1 cellular context compared by ENCODE assay signal in the genomic region with DNA sequence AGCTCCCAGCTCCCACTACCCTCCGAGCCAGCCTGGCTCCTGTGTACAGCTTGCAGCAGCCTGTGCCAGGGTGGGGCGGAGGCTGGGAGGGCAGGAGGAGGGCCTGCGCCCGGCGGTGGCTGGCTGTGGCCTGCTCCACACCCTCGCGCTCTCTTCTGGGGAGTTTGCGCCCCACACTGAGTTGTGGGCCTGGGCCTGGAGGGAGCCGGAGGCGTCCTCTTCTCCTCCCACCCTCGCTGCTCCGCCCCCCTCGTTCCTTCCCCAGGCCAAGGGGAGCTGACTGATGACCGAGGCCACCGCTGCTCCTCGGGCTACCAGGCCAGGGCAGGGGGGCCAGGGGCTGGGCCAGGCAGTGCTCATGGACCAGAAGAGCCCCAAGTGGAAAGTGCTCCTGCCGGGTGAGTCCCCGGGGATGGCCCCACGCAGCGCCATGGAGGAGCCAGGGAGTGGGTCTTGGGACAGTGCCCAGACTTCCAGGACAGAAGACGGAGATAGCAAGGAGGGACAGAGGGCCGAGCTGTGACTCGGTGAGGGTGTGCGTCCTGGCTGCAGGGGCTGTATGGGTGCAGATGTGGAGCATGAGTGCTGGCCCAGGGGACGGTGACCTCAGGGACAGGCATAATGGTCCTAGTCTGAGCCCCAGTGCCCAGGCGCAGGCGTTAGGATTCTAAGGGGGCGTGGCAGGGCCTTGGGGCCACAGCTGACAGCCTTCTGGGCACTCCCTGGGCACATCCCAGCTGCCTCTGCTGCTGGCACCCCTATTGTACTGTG.
TF ChIP-seq lines count a peak whose summit lies in the region.

No MANE protein-coding gene starts in this region.

TF ChIP-seq in K562, 482 proteins besides CTCF, POLR2A, EP300 and RAD21 (continued from another document):
- TF ChIP-seq, protein P1, sequence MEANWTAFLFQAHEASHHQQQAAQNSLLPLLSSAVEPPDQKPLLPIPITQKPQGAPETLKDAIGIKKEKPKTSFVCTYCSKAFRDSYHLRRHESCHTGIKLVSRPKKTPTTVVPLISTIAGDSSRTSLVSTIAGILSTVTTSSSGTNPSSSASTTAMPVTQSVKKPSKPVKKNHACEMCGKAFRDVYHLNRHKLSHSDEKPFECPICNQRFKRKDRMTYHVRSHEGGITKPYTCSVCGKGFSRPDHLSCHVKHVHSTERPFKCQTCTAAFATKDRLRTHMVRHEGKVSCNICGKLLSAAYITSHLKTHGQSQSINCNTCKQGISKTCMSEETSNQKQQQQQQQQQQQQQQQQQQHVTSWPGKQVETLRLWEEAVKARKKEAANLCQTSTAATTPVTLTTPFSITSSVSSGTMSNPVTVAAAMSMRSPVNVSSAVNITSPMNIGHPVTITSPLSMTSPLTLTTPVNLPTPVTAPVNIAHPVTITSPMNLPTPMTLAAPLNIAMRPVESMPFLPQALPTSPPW (CRISPR knock-in tag; IDR thresholded peaks at IDR 0.05): peak; percentile 71
- TF ChIP-seq ZC3H8 (IDR thresholded peaks at IDR 0.05): no peak
- peak; percentile 37 for TF ChIP-seq EGR1 (conservative IDR thresholded peaks at IDR 0.05)
- TF ChIP-seq RBBP5 (IDR thresholded peaks at IDR 0.05; ENCODE audit: borderline replicate concordance, insufficient read depth, low read length, poor library complexity, severe bottlenecking): peak; percentile 53
- TF ChIP-seq PRPF4 (IDR thresholded peaks at IDR 0.05; ENCODE audit: insufficient read depth, low read depth, low read length, poor library complexity, severe bottlenecking): no peak
- TF ChIP-seq MTA2 (IDR thresholded peaks at IDR 0.05; ENCODE audit: low read depth): no peak
- no peak for TF ChIP-seq EWSR1 (IDR thresholded peaks at IDR 0.05; ENCODE audit: borderline replicate concordance, low read depth, partially characterized antibody)
- peak; percentile 11; the same call in 1 of the 2 replicates for TF ChIP-seq MYNN (IDR thresholded peaks at IDR 0.05)
- no peak for TF ChIP-seq MYNN (CRISPR knock-in tag; IDR thresholded peaks at IDR 0.05)
- TF ChIP-seq, protein P2, sequence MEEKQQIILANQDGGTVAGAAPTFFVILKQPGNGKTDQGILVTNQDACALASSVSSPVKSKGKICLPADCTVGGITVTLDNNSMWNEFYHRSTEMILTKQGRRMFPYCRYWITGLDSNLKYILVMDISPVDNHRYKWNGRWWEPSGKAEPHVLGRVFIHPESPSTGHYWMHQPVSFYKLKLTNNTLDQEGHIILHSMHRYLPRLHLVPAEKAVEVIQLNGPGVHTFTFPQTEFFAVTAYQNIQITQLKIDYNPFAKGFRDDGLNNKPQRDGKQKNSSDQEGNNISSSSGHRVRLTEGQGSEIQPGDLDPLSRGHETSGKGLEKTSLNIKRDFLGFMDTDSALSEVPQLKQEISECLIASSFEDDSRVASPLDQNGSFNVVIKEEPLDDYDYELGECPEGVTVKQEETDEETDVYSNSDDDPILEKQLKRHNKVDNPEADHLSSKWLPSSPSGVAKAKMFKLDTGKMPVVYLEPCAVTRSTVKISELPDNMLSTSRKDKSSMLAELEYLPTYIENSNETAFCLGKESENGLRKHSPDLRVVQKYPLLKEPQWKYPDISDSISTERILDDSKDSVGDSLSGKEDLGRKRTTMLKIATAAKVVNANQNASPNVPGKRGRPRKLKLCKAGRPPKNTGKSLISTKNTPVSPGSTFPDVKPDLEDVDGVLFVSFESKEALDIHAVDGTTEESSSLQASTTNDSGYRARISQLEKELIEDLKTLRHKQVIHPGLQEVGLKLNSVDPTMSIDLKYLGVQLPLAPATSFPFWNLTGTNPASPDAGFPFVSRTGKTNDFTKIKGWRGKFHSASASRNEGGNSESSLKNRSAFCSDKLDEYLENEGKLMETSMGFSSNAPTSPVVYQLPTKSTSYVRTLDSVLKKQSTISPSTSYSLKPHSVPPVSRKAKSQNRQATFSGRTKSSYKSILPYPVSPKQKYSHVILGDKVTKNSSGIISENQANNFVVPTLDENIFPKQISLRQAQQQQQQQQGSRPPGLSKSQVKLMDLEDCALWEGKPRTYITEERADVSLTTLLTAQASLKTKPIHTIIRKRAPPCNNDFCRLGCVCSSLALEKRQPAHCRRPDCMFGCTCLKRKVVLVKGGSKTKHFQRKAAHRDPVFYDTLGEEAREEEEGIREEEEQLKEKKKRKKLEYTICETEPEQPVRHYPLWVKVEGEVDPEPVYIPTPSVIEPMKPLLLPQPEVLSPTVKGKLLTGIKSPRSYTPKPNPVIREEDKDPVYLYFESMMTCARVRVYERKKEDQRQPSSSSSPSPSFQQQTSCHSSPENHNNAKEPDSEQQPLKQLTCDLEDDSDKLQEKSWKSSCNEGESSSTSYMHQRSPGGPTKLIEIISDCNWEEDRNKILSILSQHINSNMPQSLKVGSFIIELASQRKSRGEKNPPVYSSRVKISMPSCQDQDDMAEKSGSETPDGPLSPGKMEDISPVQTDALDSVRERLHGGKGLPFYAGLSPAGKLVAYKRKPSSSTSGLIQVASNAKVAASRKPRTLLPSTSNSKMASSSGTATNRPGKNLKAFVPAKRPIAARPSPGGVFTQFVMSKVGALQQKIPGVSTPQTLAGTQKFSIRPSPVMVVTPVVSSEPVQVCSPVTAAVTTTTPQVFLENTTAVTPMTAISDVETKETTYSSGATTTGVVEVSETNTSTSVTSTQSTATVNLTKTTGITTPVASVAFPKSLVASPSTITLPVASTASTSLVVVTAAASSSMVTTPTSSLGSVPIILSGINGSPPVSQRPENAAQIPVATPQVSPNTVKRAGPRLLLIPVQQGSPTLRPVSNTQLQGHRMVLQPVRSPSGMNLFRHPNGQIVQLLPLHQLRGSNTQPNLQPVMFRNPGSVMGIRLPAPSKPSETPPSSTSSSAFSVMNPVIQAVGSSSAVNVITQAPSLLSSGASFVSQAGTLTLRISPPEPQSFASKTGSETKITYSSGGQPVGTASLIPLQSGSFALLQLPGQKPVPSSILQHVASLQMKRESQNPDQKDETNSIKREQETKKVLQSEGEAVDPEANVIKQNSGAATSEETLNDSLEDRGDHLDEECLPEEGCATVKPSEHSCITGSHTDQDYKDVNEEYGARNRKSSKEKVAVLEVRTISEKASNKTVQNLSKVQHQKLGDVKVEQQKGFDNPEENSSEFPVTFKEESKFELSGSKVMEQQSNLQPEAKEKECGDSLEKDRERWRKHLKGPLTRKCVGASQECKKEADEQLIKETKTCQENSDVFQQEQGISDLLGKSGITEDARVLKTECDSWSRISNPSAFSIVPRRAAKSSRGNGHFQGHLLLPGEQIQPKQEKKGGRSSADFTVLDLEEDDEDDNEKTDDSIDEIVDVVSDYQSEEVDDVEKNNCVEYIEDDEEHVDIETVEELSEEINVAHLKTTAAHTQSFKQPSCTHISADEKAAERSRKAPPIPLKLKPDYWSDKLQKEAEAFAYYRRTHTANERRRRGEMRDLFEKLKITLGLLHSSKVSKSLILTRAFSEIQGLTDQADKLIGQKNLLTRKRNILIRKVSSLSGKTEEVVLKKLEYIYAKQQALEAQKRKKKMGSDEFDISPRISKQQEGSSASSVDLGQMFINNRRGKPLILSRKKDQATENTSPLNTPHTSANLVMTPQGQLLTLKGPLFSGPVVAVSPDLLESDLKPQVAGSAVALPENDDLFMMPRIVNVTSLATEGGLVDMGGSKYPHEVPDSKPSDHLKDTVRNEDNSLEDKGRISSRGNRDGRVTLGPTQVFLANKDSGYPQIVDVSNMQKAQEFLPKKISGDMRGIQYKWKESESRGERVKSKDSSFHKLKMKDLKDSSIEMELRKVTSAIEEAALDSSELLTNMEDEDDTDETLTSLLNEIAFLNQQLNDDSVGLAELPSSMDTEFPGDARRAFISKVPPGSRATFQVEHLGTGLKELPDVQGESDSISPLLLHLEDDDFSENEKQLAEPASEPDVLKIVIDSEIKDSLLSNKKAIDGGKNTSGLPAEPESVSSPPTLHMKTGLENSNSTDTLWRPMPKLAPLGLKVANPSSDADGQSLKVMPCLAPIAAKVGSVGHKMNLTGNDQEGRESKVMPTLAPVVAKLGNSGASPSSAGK (IDR thresholded peaks at IDR 0.05): no peak
- TF ChIP-seq, protein P3, sequence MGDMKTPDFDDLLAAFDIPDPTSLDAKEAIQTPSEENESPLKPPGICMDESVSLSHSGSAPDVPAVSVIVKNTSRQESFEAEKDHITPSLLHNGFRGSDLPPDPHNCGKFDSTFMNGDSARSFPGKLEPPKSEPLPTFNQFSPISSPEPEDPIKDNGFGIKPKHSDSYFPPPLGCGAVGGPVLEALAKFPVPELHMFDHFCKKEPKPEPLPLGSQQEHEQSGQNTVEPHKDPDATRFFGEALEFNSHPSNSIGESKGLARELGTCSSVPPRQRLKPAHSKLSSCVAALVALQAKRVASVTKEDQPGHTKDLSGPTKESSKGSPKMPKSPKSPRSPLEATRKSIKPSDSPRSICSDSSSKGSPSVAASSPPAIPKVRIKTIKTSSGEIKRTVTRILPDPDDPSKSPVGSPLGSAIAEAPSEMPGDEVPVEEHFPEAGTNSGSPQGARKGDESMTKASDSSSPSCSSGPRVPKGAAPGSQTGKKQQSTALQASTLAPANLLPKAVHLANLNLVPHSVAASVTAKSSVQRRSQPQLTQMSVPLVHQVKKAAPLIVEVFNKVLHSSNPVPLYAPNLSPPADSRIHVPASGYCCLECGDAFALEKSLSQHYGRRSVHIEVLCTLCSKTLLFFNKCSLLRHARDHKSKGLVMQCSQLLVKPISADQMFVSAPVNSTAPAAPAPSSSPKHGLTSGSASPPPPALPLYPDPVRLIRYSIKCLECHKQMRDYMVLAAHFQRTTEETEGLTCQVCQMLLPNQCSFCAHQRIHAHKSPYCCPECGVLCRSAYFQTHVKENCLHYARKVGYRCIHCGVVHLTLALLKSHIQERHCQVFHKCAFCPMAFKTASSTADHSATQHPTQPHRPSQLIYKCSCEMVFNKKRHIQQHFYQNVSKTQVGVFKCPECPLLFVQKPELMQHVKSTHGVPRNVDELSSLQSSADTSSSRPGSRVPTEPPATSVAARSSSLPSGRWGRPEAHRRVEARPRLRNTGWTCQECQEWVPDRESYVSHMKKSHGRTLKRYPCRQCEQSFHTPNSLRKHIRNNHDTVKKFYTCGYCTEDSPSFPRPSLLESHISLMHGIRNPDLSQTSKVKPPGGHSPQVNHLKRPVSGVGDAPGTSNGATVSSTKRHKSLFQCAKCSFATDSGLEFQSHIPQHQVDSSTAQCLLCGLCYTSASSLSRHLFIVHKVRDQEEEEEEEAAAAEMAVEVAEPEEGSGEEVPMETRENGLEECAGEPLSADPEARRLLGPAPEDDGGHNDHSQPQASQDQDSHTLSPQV (IDR thresholded peaks at IDR 0.05): peak; percentile 46; the same call in 1 of the 2 replicates
- no peak for TF ChIP-seq ZNF184 (CRISPR knock-in tag; IDR thresholded peaks at IDR 0.05)
- TF ChIP-seq RB1 (IDR thresholded peaks at IDR 0.05; ENCODE audit: low read depth): peak; percentile 20; the same call in 1 of the 2 replicates
- TF ChIP-seq ZC3H4 (CRISPR knock-in tag; IDR thresholded peaks at IDR 0.05; ENCODE audit: borderline replicate concordance): 0 out of 2 replicates have a peak, but pooled peaks have one; percentile 45
